25 cellular contexts compared by ENCODE assay signal in genomic region chr12:121285856-121286255, GRCh38.
"Had no signal": no experiment of that assay in that cellular context is flagged by ENCODE, and none has a peak within 500 bp of the region (broad histone marks: within the 10 kb centered on the region; RNA-seq: fewer than 3 reads in every experiment).

No MANE protein-coding gene starts in this region.

- H3K9ac ChIP-seq: KMS-11 had no signal

- ATAC-seq: activated CD4-positive, CD25-positive, alpha-beta regulatory T cell treated with anti-CD3 and anti-CD28 coated beads, Interleukin-2, amount 50 U/mL, for 24 hours; activated CD8-positive, alpha-beta memory T cell treated with anti-CD3 and anti-CD28 coated beads, Interleukin-2, amount 10 ng/mL, durations not matched to agents 7 days and 5 days; body of pancreas; SK-N-SH treated with all-trans-retinoic acid at 6 μM for 48 hours had no signal

- H3K27ac ChIP-seq: KMS-11, RWPE1, SJSA1 had no signal

- H3K4me3 ChIP-seq: ascending aorta, body of pancreas, Peyer's patch, SJSA1 had no signal

- H3K4me2 ChIP-seq: KMS-11 had no signal

- H3K9me3 ChIP-seq: ascending aorta, body of pancreas, Peyer's patch, SJSA1 had no signal

- FAIRE-seq: bronchial epithelial cell had no signal

- H3K27me3 ChIP-seq: ascending aorta, body of pancreas, Peyer's patch, SJSA1 had no signal

- DNase-seq: activated CD4-positive, alpha-beta T cell treated with anti-CD3 and anti-CD28 coated beads for 4 hours; activated CD4-positive, alpha-beta T cell treated with anti-CD3 and anti-CD28 coated beads, Interleukin-2, amount 50 U/mL, for 4 hours; activated CD8-positive, alpha-beta memory T cell treated with anti-CD3 and anti-CD28 coated beads, Interleukin-2, amount 10 ng/mL, durations not matched to agents 7 days and 5 days; activated effector memory CD4-positive, alpha-beta T cell treated with anti-CD3 and anti-CD28 coated beads, Interleukin-2, amount 50 U/mL, for 16 hours; activated naive CD4-positive, alpha-beta T cell treated with anti-CD3 and anti-CD28 coated beads, Interleukin-2, amount 50 U/mL, for 16 hours; activated T-cell treated with anti-CD3 and anti-CD28 coated beads, Interleukin-2, amount 50 U/mL, for 24 hours; body of pancreas; NCI-H1092 treated with DMSO at 0.1 percent for 48 hours; NCI-H1417 treated with DMSO at 0.1 percent for 48 hours; NCI-H1694; NCI-H2029 treated with DMSO at 0.1 percent for 48 hours; NCI-H345; NCI-H510A; NCI-H526 treated with DMSO at 0.1 percent for 48 hours; NK-92 treated with Interleukin-12 subunit alpha and Interleukin-12 subunit beta, amount 100 ng/mL, for 24 hours; Peyer's patch; SHP77; SW 1271 had no signal

- H3K36me3 ChIP-seq: ascending aorta, SJSA1 had no signal
